In the genomic region with DNA sequence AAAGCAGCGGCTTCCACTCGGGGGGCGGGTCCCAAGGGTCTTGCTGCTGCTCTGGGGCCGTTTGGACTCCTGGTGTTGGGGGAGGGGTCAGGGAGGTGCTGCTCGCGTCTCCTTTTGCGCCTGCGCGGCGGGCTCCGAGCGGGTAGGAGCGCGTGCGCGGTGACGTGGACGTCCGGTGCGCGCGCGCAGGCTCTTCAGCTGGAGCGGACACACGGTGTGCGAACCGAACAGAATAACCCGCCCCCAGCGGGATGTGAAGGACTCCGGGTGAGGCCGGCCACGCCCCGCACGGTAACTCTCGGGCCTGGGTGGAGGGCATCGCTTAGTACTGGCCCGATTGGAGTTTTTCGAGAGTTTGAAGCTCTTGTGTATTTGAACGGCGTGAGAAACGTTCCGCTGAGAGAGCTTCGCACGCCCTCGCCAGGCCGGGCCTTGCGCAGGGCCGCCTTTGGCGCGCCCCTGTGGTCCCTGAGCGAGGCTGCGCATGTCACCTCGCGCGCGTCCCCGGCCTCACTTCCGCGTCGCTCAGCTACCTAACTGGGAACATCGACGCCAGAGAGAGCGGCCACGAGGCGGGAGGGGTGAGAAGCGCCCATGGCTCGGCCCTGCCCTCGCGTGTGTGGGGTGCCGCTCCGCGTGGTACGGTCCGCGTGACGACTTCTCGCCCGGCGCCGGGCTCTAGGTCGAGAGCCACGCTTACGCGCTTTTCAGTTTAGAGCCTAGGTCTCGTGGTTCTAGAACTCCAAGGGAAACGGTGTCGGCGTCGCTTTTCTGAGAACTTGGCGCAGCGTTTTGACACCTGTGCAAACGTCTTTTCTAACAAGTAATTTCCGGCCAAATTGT, we compare ENCODE assay signal across 8 cellular contexts. TPM values are rescaled to one million over a fixed set of nuclear protein-coding genes. Genes with fewer than 3 reads are reported as not detected.
A peak's percentile ranks its signal among the peaks of the same experiment; 100 is the strongest.
DNase-seq lines count a peak whose midpoint lies in the region; ATAC-seq and TF ChIP-seq lines count a peak whose summit lies in the region.

A gene (plus strand): TSS at position 171 of the 843 bp plus-strand sequence.

- peaks cover 0 to 3% of the 10 kb centered on the region in 2 donors for H3K27me3 Mint-ChIP-seq in T-cell

- DNase-seq in HFF-Myc (ENCODE audit: extremely low read depth, low read depth) (peak; percentile 60), MV-4-11 (lab: John Stamatoyannopoulos, UW) (peak; percentile 77), T-cell (peak; percentile 77 to 90 (median 84)), adrenal gland (peak; percentile 91 to 96 (median 92)), left ventricle myocardium inferior (peak; percentile 91), prostate gland (ENCODE audit: low spot score) (peak; percentile 80), ureter (ENCODE audit: low spot score) (peak; percentile 91)

- peak; percentile 48 for TF ChIP-seq POLR2A in GM10847 (IDR thresholded peaks at IDR 0.05; ENCODE audit: extremely low read depth, insufficient read length)
- TF ChIP-seq POLR2A in adrenal gland (IDR thresholded peaks at IDR 0.05), result peak in 1 of 2 donors; percentile 56
- TF ChIP-seq POLR2A in prostate gland (IDR thresholded peaks at IDR 0.05), result peak; percentile 33

- H3K4me3 ChIP-seq in HFF-Myc (replicated peaks; ENCODE audit: low read depth, low read length) (peak within 1 kb of the TSS; percentile 57), adrenal gland (peak within 1 kb of the TSS in 3 of 4 donors; percentile 22 to 69 (median 30)), left ventricle myocardium inferior (peak within 1 kb of the TSS; percentile 73), prostate gland (peak within 1 kb of the TSS; percentile 38 to 50)

- H3K36me3 ChIP-seq in adrenal gland (replicated peaks in 1 of 2) (no peaks in the 10 kb centered on the region), left ventricle myocardium inferior (no peaks in the 10 kb centered on the region), prostate gland (no peaks in the 10 kb centered on the region)

- H3K9me3 ChIP-seq in adrenal gland (replicated peaks in 1 of 3) (no peaks in the 10 kb centered on the region), left ventricle myocardium inferior (replicated peaks) (no peaks in the 10 kb centered on the region), prostate gland (no peaks in the 10 kb centered on the region)

- CTCF ChIA-PET in T-cell (lab: Charles Lee), result interaction anchor here in 1 of 2 donors (0.6 to 1.4 kb wide), 4 partner anchors 52 to 103 kb away, joined by 3 to 6 read pairs (median 4); no protein-coding TSS in a partner anchor

- H3K4me1 Mint-ChIP-seq in T-cell, result peaks cover 45 to 58% (median 53%) of the 10 kb centered on the region in 3 donors

- 2 to 13% (median 3%) methylated on average over 12 to 93 of the region's 93 CpGs for WGBS in adrenal gland, 4 donors
- 2% methylated on average over 62 of the region's 93 CpGs for WGBS in prostate gland

- no peaks in the 10 kb centered on the region for H3K36me3 Mint-ChIP-seq in T-cell

- TF ChIP-seq CTCF in HFF-Myc (IDR thresholded peaks at IDR 0.05; ENCODE audit: low read depth, low read length, missing control alignments), result no peak
- peak in 1 of 6 experiments; percentile 19 for TF ChIP-seq CTCF in adrenal gland (IDR thresholded peaks at IDR 0.05)
- TF ChIP-seq CTCF in left ventricle myocardium inferior (IDR thresholded peaks at IDR 0.05; ENCODE audit: borderline replicate concordance), result no peak
- peak in 2 of 4 experiments; percentile 16 to 29 for TF ChIP-seq CTCF in prostate gland (IDR thresholded peaks at IDR 0.05)

- POLR2A ChIA-PET in T-cell (lab: Charles Lee), result interaction anchor here (0.5 to 1.5 kb wide), 7 partner anchors 11 to 121 kb away, joined by 3 to 7 read pairs (median 4); a partner anchor contains a TSS

- ATAC-seq in T-cell (replicated peaks in 1 of 4), result peak; percentile 80 to 86 (median 85)

- peak within 1 kb of the TSS; percentile 94 to 96 for H3K27ac Mint-ChIP-seq in T-cell

- intact Hi-C loops in adrenal gland (cut with DNase I) (no loop called here), left ventricle myocardium inferior (cut with micrococcal nuclease) (no loop called here), prostate gland (cut with DNase I) (loop anchor here (5.0 kb wide), 1 partner anchor 38 kb away; no protein-coding TSS in a partner anchor)

- H3K27ac ChIP-seq in adrenal gland (peak within 1 kb of the TSS; percentile 61 to 96 (median 82)), left ventricle myocardium inferior (replicated peaks) (peak within 1 kb of the TSS; percentile 88), prostate gland (peak within 1 kb of the TSS; percentile 75 to 82)

- peaks cover 37 to 41% of the 10 kb centered on the region in 2 donors for H3K4me1 ChIP-seq in adrenal gland (replicated peaks in 1 of 2)
- peaks cover 57% of the 10 kb centered on the region for H3K4me1 ChIP-seq in left ventricle myocardium inferior
- H3K4me1 ChIP-seq in prostate gland (replicated peaks), result no peaks in the 10 kb centered on the region

- H3K9me3 Mint-ChIP-seq in T-cell, result peaks cover 0 to 3% (median 0%) of the 10 kb centered on the region in 3 donors

- H3K27me3 ChIP-seq in adrenal gland (no peaks in the 10 kb centered on the region), left ventricle myocardium inferior (ENCODE audit: low read depth) (no peaks in the 10 kb centered on the region), prostate gland (replicated peaks; ENCODE audit: insufficient read depth) (no peaks in the 10 kb centered on the region)

- peak within 1 kb of the TSS; percentile 88 to 98 (median 96) for H3K4me3 Mint-ChIP-seq in T-cell

RNA-seq across cellular contexts. Expression of the gene that starts here (rescaled TPM):
- total RNA-seq in T-cell (10 to 100 TPM; 49.7 to 58.7 (median 54.7) TPM), adrenal gland (10 to 100 TPM; 22.0 to 51.4 (median 39.8) TPM), left ventricle myocardium inferior (29.6 TPM), prostate gland (10 to 100 TPM; 42.9 to 62.5 TPM), ureter (65.2 TPM)
- polyA plus RNA-seq in adrenal gland, result 10 to 100 TPM in 1 of 3 donors, 1 to 10 TPM in 2; 2.6 to 14.8 (median 6.0) TPM

Comparison
In these comparisons a context has a peak if more than half of its experiments do, and no peak if none do; other contexts are left out.
1. Peak in every context shown above with its lines: DNase-seq, ATAC-seq, H3K4me3 ChIP-seq and H3K27ac ChIP-seq.